ENCODE assay signal across 8 cellular contexts in genomic region chr12:102484017-102484731, GRCh38. TPM values are rescaled to one million over a fixed set of nuclear protein-coding genes. Genes with fewer than 3 reads are reported as not detected.
DNase-seq lines count a peak whose midpoint lies in the region; ATAC-seq and TF ChIP-seq lines count a peak whose summit lies in the region.

No MANE protein-coding gene starts in this region.

- H3K36me3 ChIP-seq in spleen: no peaks in the 10 kb centered on the region

- H3K27ac ChIP-seq in spleen: peak overlapping the region in 7 of 8 donors; percentile 55 to 81 (median 73)

- H3K4me3 ChIP-seq in GM08714 (ENCODE audit: low read length) (peak overlapping the region; percentile 64; the same call in 1 of the 2 replicates), spleen (peak overlapping the region in 4 of 8 donors; percentile 12 to 54 (median 26))

- H3K27me3 ChIP-seq in spleen (replicated peaks in 1 of 7): no peaks in the 10 kb centered on the region

- no peaks in the 10 kb centered on the region for H3K9me3 ChIP-seq in spleen

- H3K4me1 ChIP-seq in spleen: peaks cover 16 to 43% (median 35%) of the 10 kb centered on the region in 6 donors

- intact Hi-C loops in spleen (cut with DNase I; ENCODE audit: low total_unique reads): loop anchor here (5.0 to 10.0 kb wide), 2 partner anchors 317 to 539 kb away; no protein-coding TSS in a partner anchor

- no peak for TF ChIP-seq POLR2A in spleen (IDR thresholded peaks at IDR 0.05)

- DNase-seq in KG1 (lab: John Stamatoyannopoulos, UW) (peak; percentile 29), T-helper 1 cell (peak in 4 of 5 donors; percentile 4 to 75 (median 16)), astrocyte of the hippocampus (ENCODE audit: low read depth, low spot score) (peak; percentile 71), iPS-NIHi7 (ENCODE audit: extremely low spot score) (peak; percentile 59), spleen (no peak), NCI-H128 (lab: John Stamatoyannopoulos, UW; ENCODE audit: unreplicated experiment) (no peak)

- peak; percentile 69 to 91 (median 80) for TF ChIP-seq CTCF in spleen (IDR thresholded peaks at IDR 0.05 in 8 of 11, conservative IDR thresholded peaks at IDR 0.05 in 3 of 11)

- peak; percentile 58 for ATAC-seq in GM21717 (IDR thresholded peaks at IDR 0.05; ENCODE audit: unreplicated experiment)

- 13 to 23% (median 16%) methylated on average over 14 of the region's 14 CpGs for WGBS in spleen, 5 donors

RNA-seq across cellular contexts. Expression of gene IGF1, which starts 3.8 kb away (rescaled TPM):
- 10 to 100 TPM in 6 of 7 donors, 1 to 10 TPM in 1; 8.7 to 19.7 (median 11.5) TPM for total RNA-seq in spleen
- polyA plus RNA-seq in spleen: 1 to 10 TPM; 1.5 to 5.6 (median 4.2) TPM

Comparison
In these comparisons a context has a peak if more than half of its experiments do, and no peak if none do; other contexts are left out.
1. DNase-seq: peak in KG1 (single experiment), T-helper 1 cell (4 of 5), astrocyte of the hippocampus (single experiment) and iPS-NIHi7 (single experiment); none in spleen (single experiment) and NCI-H128 (single experiment).